In genomic region chr2:9721346-9721745, GRCh38 we compare ENCODE assay signal across 15 cellular contexts.
"Had no signal": no experiment of that assay in that cellular context is flagged by ENCODE, and none has a peak within 500 bp of the region (broad histone marks: within the 10 kb centered on the region; RNA-seq: fewer than 3 reads in every experiment).

No MANE protein-coding gene starts in this region.

- H3K27me3 ChIP-seq: brain microvascular endothelial cell, gastrocnemius medialis, pancreas, tibial artery had no signal

- H3K36me3 ChIP-seq: brain microvascular endothelial cell, gastrocnemius medialis, left ventricle myocardium inferior, pancreas, tibial artery had no signal

- H3K36me3 Mint-ChIP-seq: memory B cell had no signal

- H3K9me3 ChIP-seq: gastrocnemius medialis, left ventricle myocardium inferior, pancreas, tibial artery had no signal

- H3K9me3 Mint-ChIP-seq: activated T-cell treated with anti-CD3 and anti-CD28 coated beads, Interleukin-2, amount 50 U/mL, for 72 hours; central memory CD8-positive, alpha-beta T cell; memory B cell had no signal

- H3K4me3 Mint-ChIP-seq: activated T-cell treated with anti-CD3 and anti-CD28 coated beads, Interleukin-2, amount 50 U/mL, for 72 hours; central memory CD8-positive, alpha-beta T cell; memory B cell had no signal

- H3K27me3 Mint-ChIP-seq: central memory CD8-positive, alpha-beta T cell; memory B cell had no signal

- DNase-seq: activated CD4-positive, alpha-beta T cell treated with anti-CD3 and anti-CD28 coated beads, Interleukin-2, amount 50 U/mL, for 4 hours; activated naive CD4-positive, alpha-beta T cell treated with anti-CD3 and anti-CD28 coated beads, Interleukin-2, amount 50 U/mL, for 16 hours; activated T-cell treated with anti-CD3 and anti-CD28 coated beads, Interleukin-2, amount 50 U/mL, for 72 hours; aorta; brain microvascular endothelial cell; gastrocnemius medialis; head of caudate nucleus; left ventricle myocardium inferior; pancreas; stimulated activated naive CD4-positive, alpha-beta T cell; T1000; tibial artery had no signal

- H3K4me3 ChIP-seq: coronary artery, gastrocnemius medialis, left ventricle myocardium inferior, pancreas, tibial artery had no signal

- ATAC-seq: activated T-cell treated with anti-CD3 and anti-CD28 coated beads, Interleukin-2, amount 50 U/mL, for 72 hours; gastrocnemius medialis; pancreas had no signal

- H3K27ac Mint-ChIP-seq: memory B cell had no signal

- H3K27ac ChIP-seq: brain microvascular endothelial cell, coronary artery, gastrocnemius medialis, left ventricle myocardium inferior, pancreas, tibial artery had no signal

- H3K4me1 ChIP-seq: gastrocnemius medialis, left ventricle myocardium inferior, pancreas, tibial artery had no signal
